8 cellular contexts compared by ENCODE assay signal in the genomic region with DNA sequence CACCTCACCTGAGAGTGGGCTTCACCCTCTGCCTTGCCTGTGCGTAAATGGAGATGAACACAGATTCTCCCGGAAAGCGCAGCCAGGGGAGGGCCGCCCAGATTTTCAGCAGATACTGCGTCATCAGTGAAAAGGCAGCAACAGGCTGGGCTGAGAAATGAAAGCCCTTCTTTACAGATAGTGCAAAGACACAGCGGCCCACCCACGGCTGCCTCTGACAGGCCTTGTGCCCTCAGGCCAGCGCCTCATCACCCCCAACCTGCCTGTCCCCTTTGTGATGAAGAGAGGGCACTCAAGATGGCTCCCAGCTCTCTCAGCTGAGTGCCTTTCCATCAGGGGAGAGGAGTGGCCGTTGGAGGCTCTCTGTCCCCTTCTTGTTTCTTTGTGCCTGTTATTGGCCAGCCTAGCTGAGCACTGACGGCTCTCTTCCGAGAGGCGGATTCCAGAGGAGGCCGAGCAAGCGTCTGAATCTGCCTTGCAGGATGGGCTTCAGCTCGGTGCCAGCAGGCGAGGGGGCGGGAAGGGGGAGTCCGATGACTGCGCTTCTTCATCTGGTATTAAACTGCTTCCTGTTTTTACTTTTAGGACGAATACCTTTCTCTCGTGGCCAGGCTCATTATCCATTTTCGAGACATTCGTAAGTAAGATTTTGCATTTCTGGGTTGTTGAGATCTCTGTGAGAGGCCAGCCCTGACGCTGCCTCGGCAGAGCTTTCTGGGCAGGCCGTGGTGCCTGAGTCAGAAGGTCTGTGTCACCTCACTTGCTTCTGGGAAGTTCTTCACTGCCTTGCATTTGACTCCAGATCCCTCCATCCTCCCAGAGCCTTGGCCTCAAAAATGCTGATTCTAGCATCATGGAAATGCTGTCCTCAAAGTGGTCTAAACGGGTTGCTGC. TPM values are rescaled to one million over a fixed set of nuclear protein-coding genes. Genes with fewer than 3 reads are reported as not detected.
DNase-seq lines count a peak whose midpoint lies in the region; ATAC-seq and TF ChIP-seq lines count a peak whose summit lies in the region.

No MANE protein-coding gene starts in this region.

- H3K4me2 ChIP-seq in BLaER1: peak overlapping the region; percentile 42

- DNase-seq in activated CD4-positive, alpha-beta T cell treated with anti-CD3 and anti-CD28 coated beads for 4 hours: peak; percentile 45 to 58
- no peak for DNase-seq in mesothelial cell of epicardium (ENCODE audit: low spot score in 2 of 2, unreplicated experiment in 2 of 2)
- peak; percentile 58 for DNase-seq in stimulated activated naive CD4-positive, alpha-beta T cell treated with Interleukin-2 at 50 U/mL for 16 hours (lab: John Stamatoyannopoulos, UW)
- no peak for DNase-seq in HT-29 (ENCODE audit: low spot score)

- H3K4me1 ChIP-seq in BLaER1 (peaks cover 67% of the 10 kb centered on the region), duodenal mucosa (ENCODE audit: control insufficient read depth in 1 of 2, insufficient read depth in 2 of 2, low read length in 2 of 2) (peaks cover 34 to 50% of the 10 kb centered on the region in 2 donors)

- H3K27ac Mint-ChIP-seq in mesothelial cell of epicardium: peak overlapping the region; percentile 91

- peaks cover 36% of the 10 kb centered on the region for H3K4me1 Mint-ChIP-seq in mesothelial cell of epicardium

- H3K27ac ChIP-seq in BLaER1: 0 out of 2 replicates have a peak overlapping the region, but pooled peaks have one; percentile 45
- peak overlapping the region; percentile 67 for H3K27ac ChIP-seq in duodenal mucosa (ENCODE audit: low read depth, low read length)

- no peaks in the 10 kb centered on the region for H3K27me3 Mint-ChIP-seq in mesothelial cell of epicardium (ENCODE audit: low read depth)

- H3K36me3 Mint-ChIP-seq in mesothelial cell of epicardium: peaks cover 10% of the 10 kb centered on the region

- ATAC-seq in GM21737 (IDR thresholded peaks at IDR 0.05; ENCODE audit: unreplicated experiment) (no peak), HG03097 (IDR thresholded peaks at IDR 0.05; ENCODE audit: low FRiP score, unreplicated experiment) (no peak)

- H3K9me3 ChIP-seq in BLaER1: no peaks in the 10 kb centered on the region
- no peaks in the 10 kb centered on the region for H3K9me3 ChIP-seq in duodenal mucosa (ENCODE audit: control insufficient read depth in 1 of 2, low read length in 2 of 2)

- H3K9ac ChIP-seq in BLaER1 (peak overlapping the region; percentile 58), duodenal mucosa (ENCODE audit: low read depth in 1 of 2, low read length in 2 of 2) (peak overlapping the region; percentile 19 to 44)

- no peak for TF ChIP-seq CTCF in mesothelial cell of epicardium (IDR thresholded peaks at IDR 0.05; ENCODE audit: unreplicated experiment)

- H3K9me3 Mint-ChIP-seq in mesothelial cell of epicardium: no peaks in the 10 kb centered on the region

- H3K27me3 ChIP-seq in BLaER1: no peaks in the 10 kb centered on the region
- H3K27me3 ChIP-seq in duodenal mucosa (ENCODE audit: control insufficient read depth in 1 of 2, insufficient read depth in 2 of 2, low read length in 2 of 2): no peaks in the 10 kb centered on the region

- peaks cover 100% of the 10 kb centered on the region for H4K20me1 ChIP-seq in BLaER1

- H3K4me3 Mint-ChIP-seq in mesothelial cell of epicardium: peak overlapping the region; percentile 17

- H3K36me3 ChIP-seq in BLaER1 (peaks cover 64% of the 10 kb centered on the region), duodenal mucosa (ENCODE audit: control insufficient read depth in 1 of 2, insufficient read depth in 2 of 2, low read length in 2 of 2) (peaks cover 26 to 52% of the 10 kb centered on the region in 2 donors)

- H3K4me3 ChIP-seq in BLaER1: no peak overlapping the region
- H3K4me3 ChIP-seq in duodenal mucosa (ENCODE audit: low read depth in 1 of 2, low read length in 2 of 2): no peak overlapping the region

RNA-seq across cellular contexts. Expression of gene MED15, which starts 43.7 kb away (rescaled TPM):
- 129 to 135 TPM (median 129 TPM) in 3 replicates for total RNA-seq in mesothelial cell of epicardium
- 110 and 127 TPM in 2 replicates for total RNA-seq in HT-29 (2014; rRNA removed; shearing (Covaris generic))

RNA-seq across cellular contexts. Expression of gene KLHL22, which starts 55.5 kb away (rescaled TPM):
- 58.4 to 60.3 TPM (median 59.9 TPM) in 3 replicates for total RNA-seq in mesothelial cell of epicardium
- 12.8 and 15.7 TPM in 2 replicates for total RNA-seq in HT-29 (2014; rRNA removed; shearing (Covaris generic))

Comparison
In these comparisons a context has a peak if more than half of its experiments do, and no peak if none do; other contexts are left out.
1. DNase-seq: peak in activated CD4-positive, alpha-beta T cell treated with anti-CD3 and anti-CD28 coated beads for 4 hours (2 of 2) and stimulated activated naive CD4-positive, alpha-beta T cell treated with Interleukin-2 at 50 U/mL for 16 hours (single experiment); none in mesothelial cell of epicardium (0 of 2) and HT-29 (single experiment).